In genomic region chr2:50781646-50782045, GRCh38 we compare ENCODE assay signal across 25 cellular contexts.
"Had no signal": no experiment of that assay in that cellular context is flagged by ENCODE, and none has a peak within 500 bp of the region (broad histone marks: within the 10 kb centered on the region; RNA-seq: fewer than 3 reads in every experiment).

No MANE protein-coding gene starts in this region.

- H3K27ac Mint-ChIP-seq: naive thymus-derived CD4-positive, alpha-beta T cell; natural killer cell; progenitor cell of endocrine pancreas; stimulated activated effector memory CD8-positive, alpha-beta T cell treated with anti-CD3 and anti-CD28 coated beads, Interleukin-12 subunit alpha, Interleukin-12 subunit beta, amount 100 ng/mL, for 72 hours; stimulated activated naive B cell treated with anti-CD40 and anti-IgM and Interleukin-4, amounts not matched to agents 10 μg/mL and 1 μg/mL and 100 μg/mL, for 72 hours; stimulated activated naive CD8-positive, alpha-beta T cell treated with anti-CD3 and anti-CD28 coated beads, Interleukin-15, Interleukin-2, amounts not matched to agents 100 ng/mL and 50 ng/mL, for 24 hours had no signal

- H3K27me3 Mint-ChIP-seq: progenitor cell of endocrine pancreas; stimulated activated naive B cell treated with anti-CD40 and anti-IgM and Interleukin-4, amounts not matched to agents 10 μg/mL and 1 μg/mL and 100 μg/mL, for 72 hours; stimulated activated naive CD8-positive, alpha-beta T cell treated with anti-CD3 and anti-CD28 coated beads, Interleukin-15, Interleukin-2, amounts not matched to agents 100 ng/mL and 50 ng/mL, for 24 hours had no signal

- DNase-seq: naive thymus-derived CD4-positive, alpha-beta T cell; natural killer cell; nucleus accumbens; ovary; posterior cingulate gyrus; psoas muscle; right cardiac atrium; right lobe of liver; sigmoid colon; small intestine; stimulated activated CD4-positive, alpha-beta T cell treated with anti-CD3 and anti-CD28 coated beads, Interleukin-15, amount 100 ng/mL, for 24 hours; stimulated activated CD4-positive, alpha-beta T cell treated with anti-CD3 and anti-CD28 coated beads, Interleukin-2, amount 100 ng/mL, for 24 hours; stimulated activated CD4-positive, alpha-beta T cell treated with anti-CD3 and anti-CD28 coated beads, Interleukin-2, amount 100 ng/mL, for 48 hours; stimulated activated CD4-positive, alpha-beta T cell treated with anti-CD3 and anti-CD28 coated beads, Interleukin-4, amount 100 ng/mL, for 24 hours; stimulated activated naive B cell treated with anti-CD40 and anti-IgM and Interleukin-4, amounts not matched to agents 10 μg/mL and 1 μg/mL and 100 μg/mL, for 72 hours; stimulated activated naive CD4-positive, alpha-beta T cell treated with Interleukin-2 at 50 U/mL for 16 hours; stomach; thyroid gland; trophoblast cell; upper lobe of left lung had no signal

- H3K36me3 Mint-ChIP-seq: natural killer cell; stimulated activated effector memory CD8-positive, alpha-beta T cell treated with anti-CD3 and anti-CD28 coated beads, Interleukin-12 subunit alpha, Interleukin-12 subunit beta, amount 100 ng/mL, for 72 hours; stimulated activated naive B cell treated with anti-CD40 and anti-IgM and Interleukin-4, amounts not matched to agents 10 μg/mL and 1 μg/mL and 100 μg/mL, for 72 hours had no signal

- H3K4me3 Mint-ChIP-seq: naive thymus-derived CD4-positive, alpha-beta T cell; natural killer cell; nephron; neural crest cell; stimulated activated effector memory CD8-positive, alpha-beta T cell treated with anti-CD3 and anti-CD28 coated beads, Interleukin-12 subunit alpha, Interleukin-12 subunit beta, amount 100 ng/mL, for 72 hours; stimulated activated naive B cell treated with anti-CD40 and anti-IgM and Interleukin-4, amounts not matched to agents 10 μg/mL and 1 μg/mL and 100 μg/mL, for 72 hours; stimulated activated naive CD8-positive, alpha-beta T cell treated with anti-CD3 and anti-CD28 coated beads, Interleukin-15, Interleukin-2, amounts not matched to agents 100 ng/mL and 50 ng/mL, for 24 hours had no signal

- H3K4me1 Mint-ChIP-seq: naive thymus-derived CD4-positive, alpha-beta T cell; natural killer cell; neural crest cell; stimulated activated effector memory CD8-positive, alpha-beta T cell treated with anti-CD3 and anti-CD28 coated beads, Interleukin-12 subunit alpha, Interleukin-12 subunit beta, amount 100 ng/mL, for 72 hours; stimulated activated naive B cell treated with anti-CD40 and anti-IgM and Interleukin-4, amounts not matched to agents 10 μg/mL and 1 μg/mL and 100 μg/mL, for 72 hours had no signal
